ENCODE assay signal across 8 cellular contexts in genomic region chr3:160401301-160402095, GRCh38. TPM values are rescaled to one million over a fixed set of nuclear protein-coding genes. Genes with fewer than 3 reads are reported as not detected.
DNase-seq lines count a peak whose midpoint lies in the region; ATAC-seq and TF ChIP-seq lines count a peak whose summit lies in the region.

No MANE protein-coding gene starts in this region.

- H3K9me3 Mint-ChIP-seq in CD4-positive, alpha-beta memory T cell = peaks cover 0 to 11% (median under 1%) of the 10 kb centered on the region in 8 donors
- H3K9me3 Mint-ChIP-seq in neural progenitor cell = no peaks in the 10 kb centered on the region

- peak in 2 of 5 donors; percentile 4 to 19 for DNase-seq in CD4-positive, alpha-beta memory T cell
- peak in 1 of 2 experiments; percentile 50 for DNase-seq in HL-60 (ENCODE audit: low read depth in 1 of 2, low spot score in 1 of 2)
- DNase-seq in SK-N-DZ (ENCODE audit: low spot score) = peak; percentile 30
- DNase-seq in epithelial cell of esophagus (ENCODE audit: low read depth) = peak; percentile 71
- peak; percentile 32 for DNase-seq in neural progenitor cell (ENCODE audit: low spot score)
- DNase-seq in GM19238 (ENCODE audit: insufficient read length, low spot score) = no peak

- H3K4me1 ChIP-seq in CD4-positive, alpha-beta memory T cell (ENCODE audit: insufficient read depth, low read length) = peaks cover 41% of the 10 kb centered on the region
- H3K4me1 ChIP-seq in neural progenitor cell = peaks cover 30% of the 10 kb centered on the region

- H3K79me2 ChIP-seq in neural progenitor cell (ENCODE audit: low read depth) = peaks cover 96% of the 10 kb centered on the region

- peak overlapping the region; percentile 91 for H3K27ac ChIP-seq in CD4-positive, alpha-beta memory T cell (ENCODE audit: low read depth, low read length)
- H3K27ac ChIP-seq in HL-60 (replicated peaks) (peak overlapping the region; percentile 98), neural progenitor cell (no peak overlapping the region)

- no peaks in the 10 kb centered on the region for H3K36me3 ChIP-seq in CD4-positive, alpha-beta memory T cell (ENCODE audit: insufficient read depth, low read length)
- peaks cover 21% of the 10 kb centered on the region for H3K36me3 ChIP-seq in neural progenitor cell

- peak overlapping the region; percentile 95 for H3K4me2 ChIP-seq in neural progenitor cell

- H3K9me3 ChIP-seq in CD4-positive, alpha-beta memory T cell (ENCODE audit: control insufficient read depth in 1 of 2, low read length in 2 of 2) = no peaks in the 10 kb centered on the region
- H3K9me3 ChIP-seq in neural progenitor cell (ENCODE audit: low read depth) = no peaks in the 10 kb centered on the region

- TF ChIP-seq CTCF in HL-60 (IDR thresholded peaks at IDR 0.05; ENCODE audit: insufficient read depth, low read length) (no peak), epithelial cell of esophagus (IDR thresholded peaks at IDR 0.05; ENCODE audit: insufficient read depth, low read depth, low read length, missing control alignments) (no peak), neural progenitor cell (IDR thresholded peaks at IDR 0.05) (no peak)

- POLR2A ChIA-PET in CD4-positive, alpha-beta memory T cell (lab: Charles Lee; ENCODE audit: partially characterized antibody) = interaction anchor here (1.2 to 3.1 kb wide), 3 partner anchors 8 to 48 kb away, joined by 5 to 12 read pairs (median 9); partner anchors contain the start of gene TRIM59

- peaks cover 9% of the 10 kb centered on the region for H3F3A ChIP-seq in neural progenitor cell (ENCODE audit: low read depth)

- peak overlapping the region; percentile 89 for H3K9ac ChIP-seq in neural progenitor cell

- intact Hi-C loops in CD4-positive, alpha-beta memory T cell (cut with micrococcal nuclease) = loop anchor here (5.0 kb wide), 1 partner anchor 174 kb away; the partner anchor contains the start of gene C3orf80

- peaks cover 60% of the 10 kb centered on the region for H4K20me1 ChIP-seq in neural progenitor cell (ENCODE audit: low read depth)

- no peaks in the 10 kb centered on the region for H3K27me3 ChIP-seq in CD4-positive, alpha-beta memory T cell (ENCODE audit: insufficient read depth, low read length)
- H3K27me3 ChIP-seq in HL-60 (ENCODE audit: insufficient read depth, poor library complexity, severe bottlenecking) (no peaks in the 10 kb centered on the region), neural progenitor cell (no peaks in the 10 kb centered on the region)

- H3K27me3 Mint-ChIP-seq in CD4-positive, alpha-beta memory T cell = no peaks in the 10 kb centered on the region
- peaks cover 6% of the 10 kb centered on the region for H3K27me3 Mint-ChIP-seq in neural progenitor cell (ENCODE audit: insufficient read depth, low read depth)

- peaks cover 32 to 57% (median 40%) of the 10 kb centered on the region in 4 donors for H3K4me1 Mint-ChIP-seq in CD4-positive, alpha-beta memory T cell
- peaks cover 41% of the 10 kb centered on the region for H3K4me1 Mint-ChIP-seq in neural progenitor cell

- H3K4me3 Mint-ChIP-seq in CD4-positive, alpha-beta memory T cell = peak overlapping the region; percentile 82 to 98 (median 92)
- H3K4me3 Mint-ChIP-seq in neural progenitor cell = peak overlapping the region; percentile 96

- H3K36me3 Mint-ChIP-seq in CD4-positive, alpha-beta memory T cell = peaks cover 4 to 40% of the 10 kb centered on the region in 2 donors
- peaks cover 19% of the 10 kb centered on the region for H3K36me3 Mint-ChIP-seq in neural progenitor cell

- no peak for ATAC-seq in GM18502 (IDR thresholded peaks at IDR 0.05; ENCODE audit: poor library complexity, unreplicated experiment)
- ATAC-seq in GM21737 (IDR thresholded peaks at IDR 0.05; ENCODE audit: unreplicated experiment) = no peak

- peak overlapping the region; percentile 68 to 86 for H3K4me3 ChIP-seq in CD4-positive, alpha-beta memory T cell (ENCODE audit: low read length in 2 of 2)
- H3K4me3 ChIP-seq in HL-60 (replicated peaks; ENCODE audit: insufficient read depth, low read length) (peak overlapping the region; percentile 52), epithelial cell of esophagus (ENCODE audit: low read length) (peak overlapping the region; percentile 98), neural progenitor cell (peak overlapping the region; percentile 95)

- H3K27ac Mint-ChIP-seq in CD4-positive, alpha-beta memory T cell = peak overlapping the region; percentile 66 to 96 (median 87)
- H3K27ac Mint-ChIP-seq in neural progenitor cell = peak overlapping the region; percentile 83

- H2AFZ ChIP-seq in neural progenitor cell (replicated peaks) = no peak overlapping the region

- CTCF ChIA-PET in CD4-positive, alpha-beta memory T cell (lab: Charles Lee; ENCODE audit: partially characterized antibody) = interaction anchor here (1.1 to 2.6 kb wide), 5 partner anchors 10 to 412 kb away, joined by 4 to 21 read pairs (median 6); partner anchors contain the start of genes IL12A and TRIM59

RNA-seq across cellular contexts. Expression of gene SMC4, which starts 2.0 kb away (rescaled TPM):
- 10 to 100 TPM; 72.0 to 74.3 TPM for total RNA-seq in CD4-positive, alpha-beta memory T cell
- 10 to 100 TPM; 33.2 to 61.3 TPM for polyA plus RNA-seq in CD4-positive, alpha-beta memory T cell
- polyA plus RNA-seq in SK-N-DZ (2014; cell fraction: cytosol; rRNA removed) = 141 and 166 TPM in 2 replicates
- polyA plus RNA-seq in SK-N-DZ (2014; cell fraction: nucleus; rRNA removed) = 588 and 755 TPM in 2 replicates
- 233 and 382 TPM in 2 replicates for total RNA-seq in neural progenitor cell (ENCODE audit: low replicate concordance)

RNA-seq across cellular contexts. Expression of gene IFT80, which starts 2.5 kb away (rescaled TPM):
- total RNA-seq in CD4-positive, alpha-beta memory T cell = 10 to 100 TPM; 34.0 to 38.8 TPM
- polyA plus RNA-seq in CD4-positive, alpha-beta memory T cell = 1 to 10 TPM; 4.1 to 5.2 TPM
- 81.4 and 88.5 TPM in 2 replicates for polyA plus RNA-seq in SK-N-DZ (2014; cell fraction: cytosol; rRNA removed)
- polyA plus RNA-seq in SK-N-DZ (2014; cell fraction: nucleus; rRNA removed) = 127 and 130 TPM in 2 replicates
- total RNA-seq in neural progenitor cell (ENCODE audit: low replicate concordance) = 69.0 and 90.0 TPM in 2 replicates

RNA-seq across cellular contexts. Expression of gene TRIM59, which starts 48.1 kb away (rescaled TPM):
- 10 to 100 TPM; 26.3 to 28.3 TPM for total RNA-seq in CD4-positive, alpha-beta memory T cell
- 10 to 100 TPM; 21.6 to 31.5 TPM for polyA plus RNA-seq in CD4-positive, alpha-beta memory T cell
- 11.7 and 12.6 TPM in 2 replicates for polyA plus RNA-seq in SK-N-DZ (2014; cell fraction: cytosol; rRNA removed)
- 5.3 and 6.9 TPM in 2 replicates for polyA plus RNA-seq in SK-N-DZ (2014; cell fraction: nucleus; rRNA removed)
- 80.9 and 120 TPM in 2 replicates for total RNA-seq in neural progenitor cell (ENCODE audit: low replicate concordance)
